In the genomic region with DNA sequence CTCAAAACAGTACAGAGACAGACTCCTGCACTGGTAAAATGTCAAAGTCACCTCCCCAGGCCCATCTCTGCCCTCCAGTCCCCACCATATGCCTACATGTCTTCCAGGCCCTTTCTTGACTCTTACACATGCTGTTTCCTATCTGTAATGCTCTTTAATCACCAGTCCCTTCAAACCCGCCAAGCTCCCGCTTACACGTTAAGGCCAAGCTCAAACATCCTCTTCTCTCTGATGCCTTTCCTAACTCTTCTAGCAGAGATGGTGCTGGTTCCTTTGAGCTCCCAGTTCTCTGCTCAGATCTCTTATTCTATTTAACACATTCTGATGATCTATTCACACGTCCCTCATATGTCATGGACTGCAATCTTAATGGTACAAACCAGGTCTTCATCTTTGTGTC, we compare ENCODE assay signal across 28 cellular contexts. TPM values are rescaled to one million over a fixed set of nuclear protein-coding genes. Genes with fewer than 3 reads are reported as not detected.
"Had no signal": no experiment of that assay in that cellular context is flagged by ENCODE, and none has a peak within 500 bp of the region (broad histone marks: within the 10 kb centered on the region; RNA-seq: fewer than 3 reads in every experiment).

No MANE protein-coding gene starts in this region.

- H3K36me3 ChIP-seq: ascending aorta had no signal

- H3K4me1 ChIP-seq: ascending aorta had no signal

- DNase-seq: activated CD4-positive, alpha-beta T cell treated with anti-CD3 and anti-CD28 coated beads for 4 hours; activated CD8-positive, alpha-beta T cell treated with anti-CD3 and anti-CD28 coated beads for 36 hours; activated effector memory CD4-positive, alpha-beta T cell treated with Interleukin-2 at 50 U/mL for 16 hours; activated naive CD4-positive, alpha-beta T cell; activated naive CD8-positive, alpha-beta T cell treated with anti-CD3 and anti-CD28 coated beads, Interleukin-2, amount 50 U/mL, for 24 hours; activated T-cell treated with anti-CD3 and anti-CD28 coated beads, Interleukin-2, amount 50 U/mL, for 24 hours; amniotic stem cell; Kasumi-1; KBM-7; NCI-H1105 treated with DMSO at 0.1 percent for 48 hours; NCI-H1436 treated with DMSO at 0.1 percent for 48 hours; NCI-H1930; NCI-H2171; NCI-H2227 treated with DMSO at 0.1 percent for 48 hours; NCI-H446 treated with DMSO at 0.1 percent for 48 hours; NCI-H524 treated with DMSO at 0.1 percent for 48 hours; NCI-H748 treated with DMSO at 0.1 percent for 48 hours; RPMI8226 had no signal

- ATAC-seq: activated CD4-positive, CD25-positive, alpha-beta regulatory T cell treated with anti-CD3 and anti-CD28 coated beads, Interleukin-2, amount 50 U/mL, for 24 hours; activated CD8-positive, alpha-beta T cell treated with anti-CD3 and anti-CD28 coated beads for 36 hours; activated naive CD4-positive, alpha-beta T cell treated with anti-CD3 and anti-CD28 coated beads, Interleukin-2, amount 50 U/mL, for 72 hours; activated naive CD8-positive, alpha-beta T cell treated with anti-CD3 and anti-CD28 coated beads, Interleukin-2, amount 50 U/mL, for 24 hours; Right ventricle myocardium inferior had no signal

- H3K36me3 Mint-ChIP-seq: activated naive CD4-positive, alpha-beta T cell treated with anti-CD3 and anti-CD28 coated beads, Interleukin-2, amount 50 U/mL, for 72 hours; brain had no signal

- H3K4me3 ChIP-seq: ascending aorta, SK-N-MC had no signal

- H3K27ac ChIP-seq: ascending aorta, SK-N-MC had no signal

- H3K27ac Mint-ChIP-seq: activated CD8-positive, alpha-beta T cell treated with anti-CD3 and anti-CD28 coated beads for 36 hours; activated naive CD4-positive, alpha-beta T cell treated with anti-CD3 and anti-CD28 coated beads, Interleukin-2, amount 50 U/mL, for 72 hours; activated naive CD8-positive, alpha-beta T cell treated with anti-CD3 and anti-CD28 coated beads, Interleukin-2, amount 50 U/mL, for 24 hours; activated T-cell treated with anti-CD3 and anti-CD28 coated beads, Interleukin-2, amount 50 U/mL, for 24 hours; activated T-helper 1 cell treated with anti-CD3 and anti-CD28 coated beads, Interleukin-12 subunit alpha, Interleukin-12 subunit beta, Interleukin-2, Interleukin-4 antibody, amounts not matched to agents 30 ng/mL and 10 ng/mL and 1 ng/mL, durations not matched to agents 14 hours and 24 hours and 36 hours; brain; T-helper 1 cell treated with Interleukin-12 subunit alpha and Interleukin-12 subunit beta and Interleukin-4 antibody, amounts not matched to agents 30 μg/mL and 1 μg/mL, for 36 hours had no signal

- H3K4me3 Mint-ChIP-seq: activated CD8-positive, alpha-beta T cell treated with anti-CD3 and anti-CD28 coated beads for 36 hours; activated naive CD8-positive, alpha-beta T cell treated with anti-CD3 and anti-CD28 coated beads, Interleukin-2, amount 50 U/mL, for 24 hours; activated T-cell treated with anti-CD3 and anti-CD28 coated beads, Interleukin-2, amount 50 U/mL, for 24 hours; activated T-helper 1 cell treated with anti-CD3 and anti-CD28 coated beads, Interleukin-12 subunit alpha, Interleukin-12 subunit beta, Interleukin-2, Interleukin-4 antibody, amounts not matched to agents 30 ng/mL and 10 ng/mL and 1 ng/mL, durations not matched to agents 14 hours and 24 hours and 36 hours; central memory CD8-positive, alpha-beta T cell; T-helper 1 cell treated with Interleukin-12 subunit alpha and Interleukin-12 subunit beta and Interleukin-4 antibody, amounts not matched to agents 30 μg/mL and 1 μg/mL, for 36 hours had no signal

- H3K9me3 Mint-ChIP-seq: activated CD8-positive, alpha-beta T cell treated with anti-CD3 and anti-CD28 coated beads for 36 hours; activated naive CD4-positive, alpha-beta T cell treated with anti-CD3 and anti-CD28 coated beads, Interleukin-2, amount 50 U/mL, for 72 hours; activated naive CD8-positive, alpha-beta T cell treated with anti-CD3 and anti-CD28 coated beads, Interleukin-2, amount 50 U/mL, for 24 hours; activated T-cell treated with anti-CD3 and anti-CD28 coated beads, Interleukin-2, amount 50 U/mL, for 24 hours; activated T-helper 1 cell treated with anti-CD3 and anti-CD28 coated beads, Interleukin-12 subunit alpha, Interleukin-12 subunit beta, Interleukin-2, Interleukin-4 antibody, amounts not matched to agents 30 ng/mL and 10 ng/mL and 1 ng/mL, durations not matched to agents 14 hours and 24 hours and 36 hours; brain; central memory CD8-positive, alpha-beta T cell; T-helper 1 cell treated with Interleukin-12 subunit alpha and Interleukin-12 subunit beta and Interleukin-4 antibody, amounts not matched to agents 30 μg/mL and 1 μg/mL, for 36 hours had no signal

- H3K9me3 ChIP-seq: ascending aorta had no signal

- H3K27me3 ChIP-seq: ascending aorta had no signal

RNA-seq across cellular contexts. Expression of gene EVA1A, which starts 5.0 kb away (rescaled TPM):
- total RNA-seq: activated T-helper 1 cell treated with anti-CD3 and anti-CD28 coated beads, Interleukin-12 subunit alpha, Interleukin-12 subunit beta, Interleukin-2, Interleukin-4 antibody, amounts not matched to agents 30 ng/mL and 10 ng/mL and 1 ng/mL, durations not matched to agents 14 hours and 24 hours and 36 hours; ascending aorta; OCI-LY7 had no signal
